ENCODE assay signal across 11 cellular contexts in the genomic region with DNA sequence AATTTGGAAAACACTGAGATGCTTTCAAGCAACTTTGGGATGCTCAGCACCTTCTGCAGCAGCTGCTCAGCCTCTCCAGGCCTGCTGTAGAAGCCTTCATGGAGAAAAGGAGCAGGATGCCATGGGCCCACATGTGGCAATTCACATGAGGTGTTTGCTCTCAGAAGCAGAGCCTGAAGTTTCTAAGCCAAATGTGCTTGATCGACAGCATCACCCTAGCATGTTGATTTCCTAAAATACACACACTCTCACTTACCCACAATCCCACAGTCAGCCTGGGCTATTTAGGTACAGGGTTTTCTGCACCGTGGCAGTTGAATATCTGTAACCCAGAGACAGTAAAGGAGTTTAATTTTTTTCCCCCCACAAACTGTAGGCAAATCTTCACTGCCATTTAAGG.
DNase-seq lines count a peak whose midpoint lies in the region; ATAC-seq lines count a peak whose summit lies in the region.
"Had no signal": no experiment of that assay in that cellular context is flagged by ENCODE, and none has a peak within 500 bp of the region (broad histone marks: within the 10 kb centered on the region; RNA-seq: fewer than 3 reads in every experiment).

No MANE protein-coding gene starts in this region.

- no peaks in the 10 kb centered on the region for H3K9me3 Mint-ChIP-seq in activated T-cell treated with anti-CD3 and anti-CD28 coated beads, Interleukin-2, amount 50 U/mL, for 24 hours
- H3K9me3 Mint-ChIP-seq in effector memory CD8-positive, alpha-beta T cell = no peaks in the 10 kb centered on the region

- H3K27ac ChIP-seq in stomach smooth muscle (ENCODE audit: low read length) = peak overlapping the region; percentile 53
- H3K27ac ChIP-seq: prostate gland had no signal

- H3K27me3 ChIP-seq in stomach smooth muscle (ENCODE audit: control insufficient read depth in 1 of 2, insufficient read depth in 2 of 2, low read length in 2 of 2) (no peaks in the 10 kb centered on the region), HAP-1 (ENCODE audit: low read depth) (no peaks in the 10 kb centered on the region)

- no peak overlapping the region for H3K9ac ChIP-seq in stomach smooth muscle (ENCODE audit: low read length in 2 of 2)

- H3K4me1 Mint-ChIP-seq in activated T-cell treated with anti-CD3 and anti-CD28 coated beads, Interleukin-2, amount 50 U/mL, for 24 hours (ENCODE audit: low read depth) = peaks cover 95% of the 10 kb centered on the region
- H3K4me1 Mint-ChIP-seq in effector memory CD8-positive, alpha-beta T cell (ENCODE audit: low read depth in 2 of 2) = peaks cover 44 to 60% of the 10 kb centered on the region in 2 donors

- no peaks in the 10 kb centered on the region for H3K27me3 Mint-ChIP-seq in activated T-cell treated with anti-CD3 and anti-CD28 coated beads, Interleukin-2, amount 50 U/mL, for 24 hours
- H3K27me3 Mint-ChIP-seq in effector memory CD8-positive, alpha-beta T cell = no peaks in the 10 kb centered on the region

- H3K4me1 ChIP-seq in stomach smooth muscle (ENCODE audit: control insufficient read depth, insufficient read depth, low read length) (peaks cover 16% of the 10 kb centered on the region), HAP-1 (peaks cover 9% of the 10 kb centered on the region)
- H3K4me1 ChIP-seq: prostate gland had no signal

- peak; percentile 50 for ATAC-seq in HG03575 (IDR thresholded peaks at IDR 0.05; ENCODE audit: extremely low read depth, insufficient number of reproducible peaks, low FRiP score, unreplicated experiment)
- peak; percentile 31 for ATAC-seq in effector memory CD8-positive, alpha-beta T cell (replicated peaks)
- no peak for ATAC-seq in GM19455 (IDR thresholded peaks at IDR 0.05; ENCODE audit: unreplicated experiment)

- no peaks in the 10 kb centered on the region for H3K9me3 ChIP-seq in stomach smooth muscle (ENCODE audit: control insufficient read depth in 2 of 2, low read length in 2 of 2)
- no peaks in the 10 kb centered on the region for H3K9me3 ChIP-seq in HAP-1
- H3K9me3 ChIP-seq: prostate gland had no signal

- H3K4me3 ChIP-seq in stomach smooth muscle (ENCODE audit: low read length in 2 of 2) (no peak overlapping the region), HAP-1 (no peak overlapping the region)
- H3K4me3 ChIP-seq: prostate gland had no signal

- H3K36me3 ChIP-seq in stomach smooth muscle (ENCODE audit: control insufficient read depth in 2 of 2, insufficient read depth in 2 of 2, low read length in 2 of 2) (peaks cover 21 to 25% of the 10 kb centered on the region in 2 donors), HAP-1 (replicated peaks) (0 out of 2 replicates have a peak, but pooled peaks cover 4% of the 10 kb centered on the region)
- H3K36me3 ChIP-seq: prostate gland had no signal

- peak overlapping the region; percentile 87 for H3K27ac Mint-ChIP-seq in activated T-cell treated with anti-CD3 and anti-CD28 coated beads, Interleukin-2, amount 50 U/mL, for 24 hours
- H3K27ac Mint-ChIP-seq in effector memory CD8-positive, alpha-beta T cell = peak overlapping the region; percentile 80 to 86

- peaks cover 97% of the 10 kb centered on the region for H3K36me3 Mint-ChIP-seq in activated T-cell treated with anti-CD3 and anti-CD28 coated beads, Interleukin-2, amount 50 U/mL, for 24 hours (ENCODE audit: low read depth)
- peaks cover 87% of the 10 kb centered on the region for H3K36me3 Mint-ChIP-seq in effector memory CD8-positive, alpha-beta T cell (ENCODE audit: insufficient read depth)

- no peak for DNase-seq in activated T-cell treated with anti-CD3 and anti-CD28 coated beads, Interleukin-2, amount 50 U/mL, for 24 hours
- DNase-seq in activated T-cell treated with anti-CD3 and anti-CD28 coated beads for 4 hours = no peak
- DNase-seq in effector memory CD8-positive, alpha-beta T cell = no peak
- DNase-seq in stimulated activated CD4-positive, alpha-beta T cell treated with anti-CD3 and anti-CD28 coated beads, Interleukin-15, amount 100 ng/mL, for 24 hours = no peak
- no peak for DNase-seq in HAP-1 (ENCODE audit: low spot score in 2 of 2)
- DNase-seq: activated T-cell treated with anti-CD3 and anti-CD28 coated beads, Interleukin-2, amount 50 U/mL, for 48 hours; NCI-H1694 had no signal

- no peak overlapping the region for H3K4me3 Mint-ChIP-seq in activated T-cell treated with anti-CD3 and anti-CD28 coated beads, Interleukin-2, amount 50 U/mL, for 24 hours
- H3K4me3 Mint-ChIP-seq in effector memory CD8-positive, alpha-beta T cell = peak overlapping the region in 1 of 2 donors; percentile 37

- in situ Hi-C loops in HAP-1 (cut with MboI; ENCODE audit: low sequenced_read_pairs) = loop anchor here (25.0 kb wide), 1 partner anchor 1924 kb away; no protein-coding TSS in a partner anchor
